In the genomic region with DNA sequence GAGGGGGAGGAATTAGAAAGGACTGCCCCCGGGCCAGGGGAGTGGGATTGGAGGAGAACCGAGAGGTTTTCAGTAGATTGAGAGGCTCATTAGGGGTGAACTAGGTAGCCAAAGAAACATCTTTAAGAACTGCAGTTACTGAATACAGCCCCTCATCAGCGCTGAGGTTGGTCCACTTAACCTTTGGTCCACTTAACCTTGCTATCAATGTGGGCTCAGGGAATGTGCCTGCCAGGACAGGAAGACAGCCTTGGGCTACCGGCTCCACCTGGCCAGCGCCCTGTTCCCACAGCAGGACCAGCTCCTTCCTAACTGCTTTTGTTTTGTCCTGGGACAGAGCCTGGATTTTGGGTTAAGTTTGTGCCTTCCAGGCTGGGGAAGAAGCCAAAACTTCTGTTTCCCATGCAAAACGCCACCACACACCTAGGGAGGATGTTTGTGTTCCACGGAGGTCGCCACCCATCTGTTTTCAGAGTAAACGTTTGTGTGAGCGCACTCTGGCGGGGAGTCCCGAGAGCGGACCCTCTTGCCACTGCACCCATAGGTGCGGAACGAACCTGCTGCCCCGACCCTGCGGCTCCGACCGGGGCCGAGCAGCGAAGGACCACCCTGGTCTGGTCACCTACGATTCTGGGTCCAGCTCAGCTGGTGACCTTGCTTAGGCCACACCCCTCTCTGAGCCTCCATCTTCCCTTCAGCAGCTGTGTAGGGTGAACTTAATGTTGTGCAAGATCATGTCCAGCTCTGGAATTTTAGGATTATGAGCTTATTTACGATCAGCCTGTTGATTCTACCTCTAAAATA, we compare ENCODE assay signal across 1 cellular context.
TF ChIP-seq lines count a peak whose summit lies in the region.

No MANE protein-coding gene starts in this region.

TF ChIP-seq in HepG2, 621 proteins besides CTCF, POLR2A, EP300 and RAD21 (continued from another document and continues in another):
- TF ChIP-seq ZNF44 (CRISPR knock-in tag; IDR thresholded peaks at IDR 0.05) (0 out of 2 replicates have a peak, but pooled peaks have one; percentile 31), HIVEP1 (CRISPR knock-in tag; IDR thresholded peaks at IDR 0.05) (0 out of 2 replicates have a peak, but pooled peaks have one; percentile 39), ZNF20 (CRISPR knock-in tag; IDR thresholded peaks at IDR 0.05) (no peak), NCOA1 (CRISPR knock-in tag; IDR thresholded peaks at IDR 0.05) (no peak), ZBTB20 (CRISPR knock-in tag; IDR thresholded peaks at IDR 0.05; ENCODE audit: borderline replicate concordance, low read depth) (no peak), ISL2 (CRISPR knock-in tag; IDR thresholded peaks at IDR 0.05) (peak; percentile 59; the same call in 1 of the 2 replicates), PITX1 (CRISPR knock-in tag; IDR thresholded peaks at IDR 0.05) (no peak; the same call in 1 of the 2 replicates), RXRB (CRISPR knock-in tag; IDR thresholded peaks at IDR 0.05; ENCODE audit: borderline replicate concordance) (peak; percentile 60; the same call in 1 of the 2 replicates), TEAD2 (CRISPR knock-in tag; IDR thresholded peaks at IDR 0.05) (no peak), ESRRA (CRISPR knock-in tag; IDR thresholded peaks at IDR 0.05; ENCODE audit: low read depth) (peak; percentile 80), ZNF333 (CRISPR knock-in tag; IDR thresholded peaks at IDR 0.05; ENCODE audit: borderline replicate concordance) (no peak), MTA3 (CRISPR knock-in tag; IDR thresholded peaks at IDR 0.05) (no peak), SMC3 (IDR thresholded peaks at IDR 0.05; ENCODE audit: low read length) (peak; percentile 49), CBFB (CRISPR knock-in tag; IDR thresholded peaks at IDR 0.05) (no peak), HMG20A (CRISPR knock-in tag; IDR thresholded peaks at IDR 0.05; ENCODE audit: borderline replicate concordance) (no peak), ZNF510 (CRISPR knock-in tag; IDR thresholded peaks at IDR 0.05; ENCODE audit: low read depth) (no peak), ZNF230 (CRISPR knock-in tag; IDR thresholded peaks at IDR 0.05) (no peak), ZNF256 (CRISPR knock-in tag; conservative IDR thresholded peaks at IDR 0.05) (no peak), GZF1 (CRISPR knock-in tag; IDR thresholded peaks at IDR 0.05) (no peak), HDAC2 (CRISPR knock-in tag; IDR thresholded peaks at IDR 0.05) (peak; percentile 82), ZNF761 (CRISPR knock-in tag; conservative IDR thresholded peaks at IDR 0.05) (0 out of 2 replicates have a peak, but pooled peaks have one; percentile 1), ZNF207 (IDR thresholded peaks at IDR 0.05; ENCODE audit: borderline replicate concordance) (no peak), ZMAT3 (CRISPR knock-in tag; conservative IDR thresholded peaks at IDR 0.05) (no peak), SMARCC2 (IDR thresholded peaks at IDR 0.05) (no peak), ZNF160 (CRISPR knock-in tag; IDR thresholded peaks at IDR 0.05) (peak; percentile 47; the same call in 1 of the 2 replicates), KAT8 (CRISPR knock-in tag; IDR thresholded peaks at IDR 0.05) (peak; percentile 93)
- TF ChIP-seq, protein P1, sequence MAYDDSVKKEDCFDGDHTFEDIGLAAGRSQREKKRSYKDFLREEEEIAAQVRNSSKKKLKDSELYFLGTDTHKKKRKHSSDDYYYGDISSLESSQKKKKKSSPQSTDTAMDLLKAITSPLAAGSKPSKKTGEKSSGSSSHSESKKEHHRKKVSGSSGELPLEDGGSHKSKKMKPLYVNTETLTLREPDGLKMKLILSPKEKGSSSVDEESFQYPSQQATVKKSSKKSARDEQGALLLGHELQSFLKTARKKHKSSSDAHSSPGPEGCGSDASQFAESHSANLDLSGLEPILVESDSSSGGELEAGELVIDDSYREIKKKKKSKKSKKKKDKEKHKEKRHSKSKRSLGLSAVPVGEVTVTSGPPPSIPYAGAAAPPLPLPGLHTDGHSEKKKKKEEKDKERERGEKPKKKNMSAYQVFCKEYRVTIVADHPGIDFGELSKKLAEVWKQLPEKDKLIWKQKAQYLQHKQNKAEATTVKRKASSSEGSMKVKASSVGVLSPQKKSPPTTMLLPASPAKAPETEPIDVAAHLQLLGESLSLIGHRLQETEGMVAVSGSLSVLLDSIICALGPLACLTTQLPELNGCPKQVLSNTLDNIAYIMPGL (CRISPR knock-in tag; IDR thresholded peaks at IDR 0.05; ENCODE audit: borderline replicate concordance in 1 of 2, low read depth in 1 of 2) = peak; percentile 84 to 86
- TF ChIP-seq, protein P2, sequence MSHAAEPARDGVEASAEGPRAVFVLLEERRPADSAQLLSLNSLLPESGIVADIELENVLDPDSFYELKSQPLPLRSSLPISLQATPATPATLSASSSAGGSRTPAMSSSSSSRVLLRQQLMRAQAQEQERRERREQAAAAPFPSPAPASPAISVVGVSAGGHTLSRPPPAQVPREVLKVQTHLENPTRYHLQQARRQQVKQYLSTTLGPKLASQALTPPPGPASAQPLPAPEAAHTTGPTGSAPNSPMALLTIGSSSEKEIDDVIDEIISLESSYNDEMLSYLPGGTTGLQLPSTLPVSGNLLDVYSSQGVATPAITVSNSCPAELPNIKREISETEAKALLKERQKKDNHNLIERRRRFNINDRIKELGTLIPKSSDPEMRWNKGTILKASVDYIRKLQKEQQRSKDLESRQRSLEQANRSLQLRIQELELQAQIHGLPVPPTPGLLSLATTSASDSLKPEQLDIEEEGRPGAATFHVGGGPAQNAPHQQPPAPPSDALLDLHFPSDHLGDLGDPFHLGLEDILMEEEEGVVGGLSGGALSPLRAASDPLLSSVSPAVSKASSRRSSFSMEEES (CRISPR knock-in tag; IDR thresholded peaks at IDR 0.05) = no peak
- TF ChIP-seq, protein P3, sequence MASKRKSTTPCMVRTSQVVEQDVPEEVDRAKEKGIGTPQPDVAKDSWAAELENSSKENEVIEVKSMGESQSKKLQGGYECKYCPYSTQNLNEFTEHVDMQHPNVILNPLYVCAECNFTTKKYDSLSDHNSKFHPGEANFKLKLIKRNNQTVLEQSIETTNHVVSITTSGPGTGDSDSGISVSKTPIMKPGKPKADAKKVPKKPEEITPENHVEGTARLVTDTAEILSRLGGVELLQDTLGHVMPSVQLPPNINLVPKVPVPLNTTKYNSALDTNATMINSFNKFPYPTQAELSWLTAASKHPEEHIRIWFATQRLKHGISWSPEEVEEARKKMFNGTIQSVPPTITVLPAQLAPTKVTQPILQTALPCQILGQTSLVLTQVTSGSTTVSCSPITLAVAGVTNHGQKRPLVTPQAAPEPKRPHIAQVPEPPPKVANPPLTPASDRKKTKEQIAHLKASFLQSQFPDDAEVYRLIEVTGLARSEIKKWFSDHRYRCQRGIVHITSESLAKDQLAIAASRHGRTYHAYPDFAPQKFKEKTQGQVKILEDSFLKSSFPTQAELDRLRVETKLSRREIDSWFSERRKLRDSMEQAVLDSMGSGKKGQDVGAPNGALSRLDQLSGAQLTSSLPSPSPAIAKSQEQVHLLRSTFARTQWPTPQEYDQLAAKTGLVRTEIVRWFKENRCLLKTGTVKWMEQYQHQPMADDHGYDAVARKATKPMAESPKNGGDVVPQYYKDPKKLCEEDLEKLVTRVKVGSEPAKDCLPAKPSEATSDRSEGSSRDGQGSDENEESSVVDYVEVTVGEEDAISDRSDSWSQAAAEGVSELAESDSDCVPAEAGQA (IDR thresholded peaks at IDR 0.05; ENCODE audit: low read depth) = peak; percentile 69
- TF ChIP-seq, protein P3 (CRISPR knock-in tag; IDR thresholded peaks at IDR 0.05; ENCODE audit: borderline replicate concordance) = no peak
- TF ChIP-seq, protein P4, sequence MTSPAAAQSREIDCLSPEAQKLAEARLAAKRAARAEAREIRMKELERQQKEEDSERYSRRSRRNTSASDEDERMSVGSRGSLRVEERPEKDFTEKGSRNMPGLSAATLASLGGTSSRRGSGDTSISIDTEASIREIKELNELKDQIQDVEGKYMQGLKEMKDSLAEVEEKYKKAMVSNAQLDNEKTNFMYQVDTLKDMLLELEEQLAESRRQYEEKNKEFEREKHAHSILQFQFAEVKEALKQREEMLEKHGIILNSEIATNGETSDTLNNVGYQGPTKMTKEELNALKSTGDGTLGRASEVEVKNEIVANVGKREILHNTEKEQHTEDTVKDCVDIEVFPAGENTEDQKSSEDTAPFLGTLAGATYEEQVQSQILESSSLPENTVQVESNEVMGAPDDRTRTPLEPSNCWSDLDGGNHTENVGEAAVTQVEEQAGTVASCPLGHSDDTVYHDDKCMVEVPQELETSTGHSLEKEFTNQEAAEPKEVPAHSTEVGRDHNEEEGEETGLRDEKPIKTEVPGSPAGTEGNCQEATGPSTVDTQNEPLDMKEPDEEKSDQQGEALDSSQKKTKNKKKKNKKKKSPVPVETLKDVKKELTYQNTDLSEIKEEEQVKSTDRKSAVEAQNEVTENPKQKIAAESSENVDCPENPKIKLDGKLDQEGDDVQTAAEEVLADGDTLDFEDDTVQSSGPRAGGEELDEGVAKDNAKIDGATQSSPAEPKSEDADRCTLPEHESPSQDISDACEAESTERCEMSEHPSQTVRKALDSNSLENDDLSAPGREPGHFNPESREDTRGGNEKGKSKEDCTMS (CRISPR knock-in tag; conservative IDR thresholded peaks at IDR 0.05) = no peak
- TF ChIP-seq, protein P5, sequence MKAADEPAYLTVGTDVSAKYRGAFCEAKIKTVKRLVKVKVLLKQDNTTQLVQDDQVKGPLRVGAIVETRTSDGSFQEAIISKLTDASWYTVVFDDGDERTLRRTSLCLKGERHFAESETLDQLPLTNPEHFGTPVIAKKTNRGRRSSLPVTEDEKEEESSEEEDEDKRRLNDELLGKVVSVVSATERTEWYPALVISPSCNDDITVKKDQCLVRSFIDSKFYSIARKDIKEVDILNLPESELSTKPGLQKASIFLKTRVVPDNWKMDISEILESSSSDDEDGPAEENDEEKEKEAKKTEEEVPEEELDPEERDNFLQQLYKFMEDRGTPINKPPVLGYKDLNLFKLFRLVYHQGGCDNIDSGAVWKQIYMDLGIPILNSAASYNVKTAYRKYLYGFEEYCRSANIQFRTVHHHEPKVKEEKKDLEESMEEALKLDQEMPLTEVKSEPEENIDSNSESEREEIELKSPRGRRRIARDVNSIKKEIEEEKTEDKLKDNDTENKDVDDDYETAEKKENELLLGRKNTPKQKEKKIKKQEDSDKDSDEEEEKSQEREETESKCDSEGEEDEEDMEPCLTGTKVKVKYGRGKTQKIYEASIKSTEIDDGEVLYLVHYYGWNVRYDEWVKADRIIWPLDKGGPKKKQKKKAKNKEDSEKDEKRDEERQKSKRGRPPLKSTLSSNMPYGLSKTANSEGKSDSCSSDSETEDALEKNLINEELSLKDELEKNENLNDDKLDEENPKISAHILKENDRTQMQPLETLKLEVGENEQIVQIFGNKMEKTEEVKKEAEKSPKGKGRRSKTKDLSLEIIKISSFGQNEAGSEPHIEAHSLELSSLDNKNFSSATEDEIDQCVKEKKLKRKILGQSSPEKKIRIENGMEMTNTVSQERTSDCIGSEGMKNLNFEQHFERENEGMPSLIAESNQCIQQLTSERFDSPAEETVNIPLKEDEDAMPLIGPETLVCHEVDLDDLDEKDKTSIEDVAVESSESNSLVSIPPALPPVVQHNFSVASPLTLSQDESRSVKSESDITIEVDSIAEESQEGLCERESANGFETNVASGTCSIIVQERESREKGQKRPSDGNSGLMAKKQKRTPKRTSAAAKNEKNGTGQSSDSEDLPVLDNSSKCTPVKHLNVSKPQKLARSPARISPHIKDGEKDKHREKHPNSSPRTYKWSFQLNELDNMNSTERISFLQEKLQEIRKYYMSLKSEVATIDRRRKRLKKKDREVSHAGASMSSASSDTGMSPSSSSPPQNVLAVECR (CRISPR knock-in tag; IDR thresholded peaks at IDR 0.05; ENCODE audit: borderline replicate concordance) = peak; percentile 35; the same call in 1 of the 2 replicates
- TF ChIP-seq, protein P6, sequence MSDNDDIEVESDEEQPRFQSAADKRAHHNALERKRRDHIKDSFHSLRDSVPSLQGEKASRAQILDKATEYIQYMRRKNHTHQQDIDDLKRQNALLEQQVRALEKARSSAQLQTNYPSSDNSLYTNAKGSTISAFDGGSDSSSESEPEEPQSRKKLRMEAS (IDR thresholded peaks at IDR 0.05) = peak; percentile 50; the same call in 1 of the 2 replicates
- TF ChIP-seq, protein P7, sequence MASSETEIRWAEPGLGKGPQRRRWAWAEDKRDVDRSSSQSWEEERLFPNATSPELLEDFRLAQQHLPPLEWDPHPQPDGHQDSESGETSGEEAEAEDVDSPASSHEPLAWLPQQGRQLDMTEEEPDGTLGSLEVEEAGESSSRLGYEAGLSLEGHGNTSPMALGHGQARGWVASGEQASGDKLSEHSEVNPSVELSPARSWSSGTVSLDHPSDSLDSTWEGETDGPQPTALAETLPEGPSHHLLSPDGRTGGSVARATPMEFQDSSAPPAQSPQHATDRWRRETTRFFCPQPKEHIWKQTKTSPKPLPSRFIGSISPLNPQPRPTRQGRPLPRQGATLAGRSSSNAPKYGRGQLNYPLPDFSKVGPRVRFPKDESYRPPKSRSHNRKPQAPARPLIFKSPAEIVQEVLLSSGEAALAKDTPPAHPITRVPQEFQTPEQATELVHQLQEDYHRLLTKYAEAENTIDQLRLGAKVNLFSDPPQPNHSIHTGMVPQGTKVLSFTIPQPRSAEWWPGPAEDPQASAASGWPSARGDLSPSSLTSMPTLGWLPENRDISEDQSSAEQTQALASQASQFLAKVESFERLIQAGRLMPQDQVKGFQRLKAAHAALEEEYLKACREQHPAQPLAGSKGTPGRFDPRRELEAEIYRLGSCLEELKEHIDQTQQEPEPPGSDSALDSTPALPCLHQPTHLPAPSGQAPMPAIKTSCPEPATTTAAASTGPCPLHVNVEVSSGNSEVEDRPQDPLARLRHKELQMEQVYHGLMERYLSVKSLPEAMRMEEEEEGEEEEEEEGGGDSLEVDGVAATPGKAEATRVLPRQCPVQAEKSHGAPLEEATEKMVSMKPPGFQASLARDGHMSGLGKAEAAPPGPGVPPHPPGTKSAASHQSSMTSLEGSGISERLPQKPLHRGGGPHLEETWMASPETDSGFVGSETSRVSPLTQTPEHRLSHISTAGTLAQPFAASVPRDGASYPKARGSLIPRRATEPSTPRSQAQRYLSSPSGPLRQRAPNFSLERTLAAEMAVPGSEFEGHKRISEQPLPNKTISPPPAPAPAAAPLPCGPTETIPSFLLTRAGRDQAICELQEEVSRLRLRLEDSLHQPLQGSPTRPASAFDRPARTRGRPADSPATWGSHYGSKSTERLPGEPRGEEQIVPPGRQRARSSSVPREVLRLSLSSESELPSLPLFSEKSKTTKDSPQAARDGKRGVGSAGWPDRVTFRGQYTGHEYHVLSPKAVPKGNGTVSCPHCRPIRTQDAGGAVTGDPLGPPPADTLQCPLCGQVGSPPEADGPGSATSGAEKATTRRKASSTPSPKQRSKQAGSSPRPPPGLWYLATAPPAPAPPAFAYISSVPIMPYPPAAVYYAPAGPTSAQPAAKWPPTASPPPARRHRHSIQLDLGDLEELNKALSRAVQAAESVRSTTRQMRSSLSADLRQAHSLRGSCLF (CRISPR knock-in tag; IDR thresholded peaks at IDR 0.05; ENCODE audit: borderline replicate concordance) = no peak
